15 cellular contexts compared by ENCODE assay signal in genomic region chr7:30278386-30278785, GRCh38. TPM values are rescaled to one million over a fixed set of nuclear protein-coding genes. Genes with fewer than 3 reads are reported as not detected.
DNase-seq lines count a peak whose midpoint lies in the region; ATAC-seq and TF ChIP-seq lines count a peak whose summit lies in the region.
"Had no signal": no experiment of that assay in that cellular context is flagged by ENCODE, and none has a peak within 500 bp of the region (broad histone marks: within the 10 kb centered on the region; RNA-seq: fewer than 3 reads in every experiment).

No MANE protein-coding gene starts in this region.

- no peak for TF ChIP-seq POLR2A in suprapubic skin (IDR thresholded peaks at IDR 0.05)
- TF ChIP-seq POLR2A in erythroblast (IDR thresholded peaks at IDR 0.05; ENCODE audit: low read length): no peak

- H3K4me3 ChIP-seq in suprapubic skin: no peak overlapping the region
- H3K4me3 ChIP-seq: A549, colonic mucosa, MG63, thoracic aorta had no signal

- H3K27me3 Mint-ChIP-seq in activated naive CD8-positive, alpha-beta T cell treated with anti-CD3 and anti-CD28 coated beads, Interleukin-2, amount 50 U/mL, for 24 hours: no peaks in the 10 kb centered on the region
- no peaks in the 10 kb centered on the region for H3K27me3 Mint-ChIP-seq in activated naive CD8-positive, alpha-beta T cell treated with anti-CD3 and anti-CD28 coated beads for 36 hours
- H3K27me3 Mint-ChIP-seq: activated B cell treated with CpG ODN at 0.5 μM for 24 hours, T-cell had no signal

- H3K4me1 Mint-ChIP-seq in activated naive CD8-positive, alpha-beta T cell treated with anti-CD3 and anti-CD28 coated beads, Interleukin-2, amount 50 U/mL, for 24 hours: peaks cover 15% of the 10 kb centered on the region
- H3K4me1 Mint-ChIP-seq in activated naive CD8-positive, alpha-beta T cell treated with anti-CD3 and anti-CD28 coated beads for 36 hours: peaks cover 13% of the 10 kb centered on the region

- no peaks in the 10 kb centered on the region for H3K9me3 Mint-ChIP-seq in activated naive CD8-positive, alpha-beta T cell treated with anti-CD3 and anti-CD28 coated beads, Interleukin-2, amount 50 U/mL, for 24 hours
- H3K9me3 Mint-ChIP-seq in activated naive CD8-positive, alpha-beta T cell treated with anti-CD3 and anti-CD28 coated beads for 36 hours: no peaks in the 10 kb centered on the region
- H3K9me3 Mint-ChIP-seq: activated B cell treated with CpG ODN at 0.5 μM for 24 hours, T-cell had no signal

- no peak for DNase-seq in activated naive CD8-positive, alpha-beta T cell treated with anti-CD3 and anti-CD28 coated beads, Interleukin-2, amount 50 U/mL, for 24 hours
- no peak for DNase-seq in activated naive CD8-positive, alpha-beta T cell treated with anti-CD3 and anti-CD28 coated beads for 36 hours
- peak; percentile 40 for DNase-seq in NCI-H2196 treated with DMSO at 0.1 percent for 48 hours (lab: John Stamatoyannopoulos, UW; ENCODE audit: unreplicated experiment)
- DNase-seq in left lobe of liver (ENCODE audit: low spot score): no peak
- no peak for DNase-seq in suprapubic skin (ENCODE audit: low spot score in 2 of 2)
- no peak for DNase-seq in foreskin melanocyte
- no peak for DNase-seq in SKM-1 (lab: John Stamatoyannopoulos, UW; ENCODE audit: unreplicated experiment)
- DNase-seq in erythroblast (lab: John Stamatoyannopoulos, UW): no peak
- DNase-seq: activated B cell treated with CpG ODN at 0.5 μM for 24 hours, activated gamma-delta T cell treated with Interleukin-2 at 50 U/mL for 16 hours, colonic mucosa, MG63, T-cell had no signal

- H3K4me1 ChIP-seq in suprapubic skin: peaks cover 29% of the 10 kb centered on the region

- no peak for TF ChIP-seq EP300 in suprapubic skin (IDR thresholded peaks at IDR 0.05)

- no peaks in the 10 kb centered on the region for H3K27me3 ChIP-seq in suprapubic skin
- H3K27me3 ChIP-seq: colonic mucosa, MG63 had no signal

- 61% methylated on average over 4 of the region's 4 CpGs for WGBS in suprapubic skin

- peak overlapping the region; percentile 15 for H3K27ac Mint-ChIP-seq in activated naive CD8-positive, alpha-beta T cell treated with anti-CD3 and anti-CD28 coated beads, Interleukin-2, amount 50 U/mL, for 24 hours
- H3K27ac Mint-ChIP-seq in activated naive CD8-positive, alpha-beta T cell treated with anti-CD3 and anti-CD28 coated beads for 36 hours: no peak overlapping the region
- H3K27ac Mint-ChIP-seq: T-cell had no signal

- H3K36me3 ChIP-seq in suprapubic skin: no peaks in the 10 kb centered on the region
- H3K36me3 ChIP-seq: colonic mucosa, MG63, thoracic aorta had no signal

- no peaks in the 10 kb centered on the region for H3K36me3 Mint-ChIP-seq in activated naive CD8-positive, alpha-beta T cell treated with anti-CD3 and anti-CD28 coated beads, Interleukin-2, amount 50 U/mL, for 24 hours (ENCODE audit: low read depth)
- no peaks in the 10 kb centered on the region for H3K36me3 Mint-ChIP-seq in activated naive CD8-positive, alpha-beta T cell treated with anti-CD3 and anti-CD28 coated beads for 36 hours

- TF ChIP-seq CTCF in suprapubic skin (IDR thresholded peaks at IDR 0.05): no peak

- H3K9me3 ChIP-seq in suprapubic skin: no peaks in the 10 kb centered on the region
- H3K9me3 ChIP-seq: A549, colonic mucosa, MG63, thoracic aorta had no signal

- H3K27ac ChIP-seq in suprapubic skin: peak overlapping the region; percentile 8
- H3K27ac ChIP-seq: A549, colonic mucosa, thoracic aorta had no signal

- no peak for ATAC-seq in activated naive CD8-positive, alpha-beta T cell treated with anti-CD3 and anti-CD28 coated beads, Interleukin-2, amount 50 U/mL, for 24 hours
- peak; percentile 21 for ATAC-seq in left lobe of liver
- ATAC-seq: A549, T-cell had no signal

- no peak overlapping the region for H3K4me3 Mint-ChIP-seq in activated naive CD8-positive, alpha-beta T cell treated with anti-CD3 and anti-CD28 coated beads, Interleukin-2, amount 50 U/mL, for 24 hours
- H3K4me3 Mint-ChIP-seq in activated naive CD8-positive, alpha-beta T cell treated with anti-CD3 and anti-CD28 coated beads for 36 hours: no peak overlapping the region
- H3K4me3 Mint-ChIP-seq: activated B cell treated with CpG ODN at 0.5 μM for 24 hours, T-cell had no signal

RNA-seq across cellular contexts. Expression of gene ZNRF2, which starts 6.0 kb away (rescaled TPM):
- total RNA-seq in activated naive CD8-positive, alpha-beta T cell treated with anti-CD3 and anti-CD28 coated beads for 36 hours: 1 to 10 TPM; 6.9 TPM
- total RNA-seq in left lobe of liver: 18.6 TPM
- total RNA-seq in suprapubic skin: 10 to 100 TPM; 23.8 to 39.3 (median 34.6) TPM
